Comparison of ENCODE assay signal across 1 cellular context in genomic region chr3:38003371-38003816, GRCh38.
TF ChIP-seq lines count a peak whose summit lies in the region.

No MANE protein-coding gene starts in this region.

TF ChIP-seq in HepG2, 621 proteins besides CTCF, POLR2A, EP300 and RAD21 (continued from another document and continues in another):
- no peak for TF ChIP-seq ZBTB14 (CRISPR knock-in tag; IDR thresholded peaks at IDR 0.05)
- no peak for TF ChIP-seq BATF2 (CRISPR knock-in tag; IDR thresholded peaks at IDR 0.05)
- TF ChIP-seq ZNF431 (CRISPR knock-in tag; IDR thresholded peaks at IDR 0.05; ENCODE audit: borderline replicate concordance, low read depth): 0 out of 2 replicates have a peak, but pooled peaks have one; percentile 11
- peak; percentile 55 for TF ChIP-seq SMC3 (IDR thresholded peaks at IDR 0.05; ENCODE audit: low read length)
- TF ChIP-seq ZNF350 (CRISPR knock-in tag; IDR thresholded peaks at IDR 0.05; ENCODE audit: borderline replicate concordance, low read depth): no peak; the same call in 1 of the 2 replicates
- TF ChIP-seq ZBTB39 (CRISPR knock-in tag; IDR thresholded peaks at IDR 0.05): no peak
- no peak for TF ChIP-seq ZNF138 (CRISPR knock-in tag; IDR thresholded peaks at IDR 0.05; ENCODE audit: low read depth)
- no peak for TF ChIP-seq GATAD2A (CRISPR knock-in tag; IDR thresholded peaks at IDR 0.05)
- no peak for TF ChIP-seq FOXO1 (CRISPR knock-in tag; IDR thresholded peaks at IDR 0.05)
- 0 out of 2 replicates have a peak, but pooled peaks have one; percentile 31 for TF ChIP-seq NFKB2 (CRISPR knock-in tag; IDR thresholded peaks at IDR 0.05; ENCODE audit: borderline replicate concordance)
- TF ChIP-seq RFXANK (CRISPR knock-in tag; IDR thresholded peaks at IDR 0.05): no peak
- no peak for TF ChIP-seq ZEB1 (IDR thresholded peaks at IDR 0.05; ENCODE audit: insufficient replicate concordance, low read depth)
- TF ChIP-seq PRPF4 (IDR thresholded peaks at IDR 0.05; ENCODE audit: low read depth, low read length, poor library complexity, severe bottlenecking): no peak
- TF ChIP-seq CREB1 (IDR thresholded peaks at IDR 0.05): no peak
- TF ChIP-seq CREB1 (CRISPR knock-in tag; IDR thresholded peaks at IDR 0.05): no peak
- TF ChIP-seq TBP (CRISPR knock-in tag; IDR thresholded peaks at IDR 0.05): no peak
- TF ChIP-seq ZNF891 (CRISPR knock-in tag; IDR thresholded peaks at IDR 0.05): no peak
- no peak for TF ChIP-seq UBTF (CRISPR knock-in tag; IDR thresholded peaks at IDR 0.05)
- TF ChIP-seq ZNF44 (CRISPR knock-in tag; IDR thresholded peaks at IDR 0.05): no peak
- TF ChIP-seq NFATC3 (CRISPR knock-in tag; IDR thresholded peaks at IDR 0.05): no peak
- TF ChIP-seq ZNF576 (CRISPR knock-in tag; IDR thresholded peaks at IDR 0.05): no peak
- TF ChIP-seq SNRNP70 (IDR thresholded peaks at IDR 0.05; ENCODE audit: low read depth, low read length): no peak
- TF ChIP-seq RBAK (CRISPR knock-in tag; IDR thresholded peaks at IDR 0.05): no peak
- no peak for TF ChIP-seq MIER3 (CRISPR knock-in tag; IDR thresholded peaks at IDR 0.05; ENCODE audit: borderline replicate concordance)
- no peak for TF ChIP-seq KLF15 (CRISPR knock-in tag; IDR thresholded peaks at IDR 0.05; ENCODE audit: borderline replicate concordance)
- no peak for TF ChIP-seq E2F2 (CRISPR knock-in tag; IDR thresholded peaks at IDR 0.05; ENCODE audit: borderline replicate concordance)
- no peak for TF ChIP-seq CAMTA2 (CRISPR knock-in tag; IDR thresholded peaks at IDR 0.05; ENCODE audit: borderline replicate concordance)
- no peak for TF ChIP-seq ZNF280B (CRISPR knock-in tag; IDR thresholded peaks at IDR 0.05; ENCODE audit: borderline replicate concordance)
- no peak for TF ChIP-seq ZNF800 (CRISPR knock-in tag; IDR thresholded peaks at IDR 0.05)
- TF ChIP-seq IRF1 (CRISPR knock-in tag; IDR thresholded peaks at IDR 0.05; ENCODE audit: low read depth): no peak
- no peak for TF ChIP-seq FOXO4 (CRISPR knock-in tag; conservative IDR thresholded peaks at IDR 0.05)
- no peak for TF ChIP-seq MAFF (IDR thresholded peaks at IDR 0.05; ENCODE audit: low read depth, low read length)
- peak; percentile 68; the same call in 1 of the 2 replicates for TF ChIP-seq ZNF572 (CRISPR knock-in tag; IDR thresholded peaks at IDR 0.05)
- no peak for TF ChIP-seq HNF4A (CRISPR knock-in tag; IDR thresholded peaks at IDR 0.05)
- no peak for TF ChIP-seq TARDBP (CRISPR knock-in tag; IDR thresholded peaks at IDR 0.05)
- no peak for TF ChIP-seq RFX5 (IDR thresholded peaks at IDR 0.05; ENCODE audit: low read depth, low read length)
- no peak for TF ChIP-seq SMAD9 (CRISPR knock-in tag; IDR thresholded peaks at IDR 0.05)
- no peak for TF ChIP-seq ZNF275 (CRISPR knock-in tag; IDR thresholded peaks at IDR 0.05; ENCODE audit: borderline replicate concordance)
- TF ChIP-seq ZBTB7B (CRISPR knock-in tag; IDR thresholded peaks at IDR 0.05): no peak
- no peak for TF ChIP-seq MXD4 (CRISPR knock-in tag; IDR thresholded peaks at IDR 0.05)
- TF ChIP-seq TFDP1 (CRISPR knock-in tag; IDR thresholded peaks at IDR 0.05; ENCODE audit: borderline replicate concordance): no peak
- TF ChIP-seq ZBTB26 (CRISPR knock-in tag; IDR thresholded peaks at IDR 0.05; ENCODE audit: borderline replicate concordance): no peak
- TF ChIP-seq AKAP8 (CRISPR knock-in tag; IDR thresholded peaks at IDR 0.05): no peak
- no peak for TF ChIP-seq TBL1XR1 (IDR thresholded peaks at IDR 0.05; ENCODE audit: borderline replicate concordance, low read length, partially characterized antibody)
- TF ChIP-seq RBFOX2 (IDR thresholded peaks at IDR 0.05; ENCODE audit: low read depth, low read length): no peak
- no peak for TF ChIP-seq RAD51 (IDR thresholded peaks at IDR 0.05; ENCODE audit: borderline replicate concordance)
- TF ChIP-seq PLSCR1 (CRISPR knock-in tag; IDR thresholded peaks at IDR 0.05; ENCODE audit: borderline replicate concordance): no peak
- TF ChIP-seq NAIF1 (CRISPR knock-in tag; IDR thresholded peaks at IDR 0.05; ENCODE audit: borderline replicate concordance): no peak
- TF ChIP-seq ZNF24 (IDR thresholded peaks at IDR 0.05): no peak
